In the genomic region with DNA sequence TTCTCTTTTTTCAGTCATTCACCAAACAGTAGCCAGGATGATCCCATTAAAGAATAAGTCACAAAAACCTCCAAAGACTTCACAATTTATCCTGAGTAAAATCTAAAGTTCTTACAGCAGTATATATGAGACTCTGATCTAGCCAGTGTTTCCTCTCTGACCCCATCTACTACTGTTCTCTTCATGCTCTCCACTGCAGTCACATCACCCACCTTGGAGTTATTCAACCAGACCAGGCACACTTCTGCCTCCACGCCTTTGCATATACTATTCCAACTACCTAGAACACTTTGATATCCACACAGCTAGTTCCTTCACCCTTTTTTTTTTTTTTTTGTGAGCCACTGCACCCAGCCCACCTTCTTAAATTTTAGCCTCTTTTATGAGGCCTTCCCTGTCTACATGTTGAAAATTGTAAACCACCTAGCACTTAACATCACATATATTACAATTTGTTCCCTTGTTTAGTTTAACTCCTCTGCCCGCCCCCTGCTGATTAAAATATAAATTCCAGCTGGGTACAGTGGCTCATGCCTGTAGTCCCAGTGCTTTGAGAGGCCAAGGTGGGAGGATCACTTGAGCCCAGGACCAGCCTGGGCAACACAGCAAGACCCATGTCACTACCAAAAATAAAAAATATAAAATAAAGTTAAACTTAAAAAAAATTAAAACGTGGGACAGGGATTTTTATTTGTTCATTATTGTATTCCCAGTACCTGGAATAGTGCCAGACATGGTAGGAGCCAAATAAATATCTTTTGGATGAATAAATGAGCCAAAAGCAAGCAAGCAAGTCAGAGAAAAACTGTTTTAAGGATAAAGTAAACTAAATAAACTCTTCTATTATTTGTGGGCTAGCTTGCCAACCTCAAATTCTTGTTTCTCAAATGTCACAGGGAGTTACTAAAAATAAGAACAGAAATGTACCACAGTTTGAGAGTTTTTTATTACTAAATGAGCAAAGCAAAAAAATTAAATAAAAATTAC, we compare ENCODE assay signal across 3 cellular contexts.
TF ChIP-seq lines count a peak whose summit lies in the region.

No MANE protein-coding gene starts in this region.

TF ChIP-seq in SK-N-SH treated with all-trans-retinoic acid at 6 μM for 48 hours, 23 proteins besides CTCF, POLR2A, EP300 and RAD21 (continues in another document):
- TF ChIP-seq ARNTL (CRISPR knock-in tag; IDR thresholded peaks at IDR 0.05; ENCODE audit: borderline replicate concordance, low read depth): no peak
- no peak for TF ChIP-seq RARB (CRISPR knock-in tag; IDR thresholded peaks at IDR 0.05)
- TF ChIP-seq ZFP30 (CRISPR knock-in tag; IDR thresholded peaks at IDR 0.05): no peak
- no peak for TF ChIP-seq ESRRG (CRISPR knock-in tag; IDR thresholded peaks at IDR 0.05)
- no peak for TF ChIP-seq ISL1 (CRISPR knock-in tag; IDR thresholded peaks at IDR 0.05)
- TF ChIP-seq, protein P1, sequence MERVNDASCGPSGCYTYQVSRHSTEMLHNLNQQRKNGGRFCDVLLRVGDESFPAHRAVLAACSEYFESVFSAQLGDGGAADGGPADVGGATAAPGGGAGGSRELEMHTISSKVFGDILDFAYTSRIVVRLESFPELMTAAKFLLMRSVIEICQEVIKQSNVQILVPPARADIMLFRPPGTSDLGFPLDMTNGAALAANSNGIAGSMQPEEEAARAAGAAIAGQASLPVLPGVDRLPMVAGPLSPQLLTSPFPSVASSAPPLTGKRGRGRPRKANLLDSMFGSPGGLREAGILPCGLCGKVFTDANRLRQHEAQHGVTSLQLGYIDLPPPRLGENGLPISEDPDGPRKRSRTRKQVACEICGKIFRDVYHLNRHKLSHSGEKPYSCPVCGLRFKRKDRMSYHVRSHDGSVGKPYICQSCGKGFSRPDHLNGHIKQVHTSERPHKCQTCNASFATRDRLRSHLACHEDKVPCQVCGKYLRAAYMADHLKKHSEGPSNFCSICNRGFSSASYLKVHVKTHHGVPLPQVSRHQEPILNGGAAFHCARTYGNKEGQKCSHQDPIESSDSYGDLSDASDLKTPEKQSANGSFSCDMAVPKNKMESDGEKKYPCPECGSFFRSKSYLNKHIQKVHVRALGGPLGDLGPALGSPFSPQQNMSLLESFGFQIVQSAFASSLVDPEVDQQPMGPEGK (CRISPR knock-in tag; IDR thresholded peaks at IDR 0.05; ENCODE audit: borderline replicate concordance): no peak
- TF ChIP-seq ZFP3 (CRISPR knock-in tag; IDR thresholded peaks at IDR 0.05): no peak
- no peak for TF ChIP-seq PPARA (CRISPR knock-in tag; IDR thresholded peaks at IDR 0.05; ENCODE audit: borderline replicate concordance)
- no peak for TF ChIP-seq TOX (CRISPR knock-in tag; IDR thresholded peaks at IDR 0.05; ENCODE audit: borderline replicate concordance)
- no peak for TF ChIP-seq BACH2 (CRISPR knock-in tag; IDR thresholded peaks at IDR 0.05; ENCODE audit: borderline replicate concordance)
- TF ChIP-seq CSDC2 (CRISPR knock-in tag; IDR thresholded peaks at IDR 0.05): no peak
- TF ChIP-seq, protein P2, sequence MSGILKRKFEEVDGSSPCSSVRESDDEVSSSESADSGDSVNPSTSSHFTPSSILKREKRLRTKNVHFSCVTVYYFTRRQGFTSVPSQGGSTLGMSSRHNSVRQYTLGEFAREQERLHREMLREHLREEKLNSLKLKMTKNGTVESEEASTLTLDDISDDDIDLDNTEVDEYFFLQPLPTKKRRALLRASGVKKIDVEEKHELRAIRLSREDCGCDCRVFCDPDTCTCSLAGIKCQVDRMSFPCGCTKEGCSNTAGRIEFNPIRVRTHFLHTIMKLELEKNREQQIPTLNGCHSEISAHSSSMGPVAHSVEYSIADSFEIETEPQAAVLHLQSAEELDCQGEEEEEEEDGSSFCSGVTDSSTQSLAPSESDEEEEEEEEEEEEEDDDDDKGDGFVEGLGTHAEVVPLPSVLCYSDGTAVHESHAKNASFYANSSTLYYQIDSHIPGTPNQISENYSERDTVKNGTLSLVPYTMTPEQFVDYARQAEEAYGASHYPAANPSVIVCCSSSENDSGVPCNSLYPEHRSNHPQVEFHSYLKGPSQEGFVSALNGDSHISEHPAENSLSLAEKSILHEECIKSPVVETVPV (CRISPR knock-in tag; IDR thresholded peaks at IDR 0.05): no peak
- no peak for TF ChIP-seq ZC3H10 (CRISPR knock-in tag; IDR thresholded peaks at IDR 0.05)
- TF ChIP-seq, protein P3, sequence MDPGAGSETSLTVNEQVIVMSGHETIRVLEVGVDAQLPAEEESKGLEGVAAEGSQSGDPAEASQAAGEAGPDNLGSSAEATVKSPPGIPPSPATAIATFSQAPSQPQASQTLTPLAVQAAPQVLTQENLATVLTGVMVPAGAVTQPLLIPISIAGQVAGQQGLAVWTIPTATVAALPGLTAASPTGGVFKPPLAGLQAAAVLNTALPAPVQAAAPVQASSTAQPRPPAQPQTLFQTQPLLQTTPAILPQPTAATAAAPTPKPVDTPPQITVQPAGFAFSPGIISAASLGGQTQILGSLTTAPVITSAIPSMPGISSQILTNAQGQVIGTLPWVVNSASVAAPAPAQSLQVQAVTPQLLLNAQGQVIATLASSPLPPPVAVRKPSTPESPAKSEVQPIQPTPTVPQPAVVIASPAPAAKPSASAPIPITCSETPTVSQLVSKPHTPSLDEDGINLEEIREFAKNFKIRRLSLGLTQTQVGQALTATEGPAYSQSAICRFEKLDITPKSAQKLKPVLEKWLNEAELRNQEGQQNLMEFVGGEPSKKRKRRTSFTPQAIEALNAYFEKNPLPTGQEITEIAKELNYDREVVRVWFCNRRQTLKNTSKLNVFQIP (CRISPR knock-in tag; IDR thresholded peaks at IDR 0.05; ENCODE audit: borderline replicate concordance, low read depth): no peak
- TF ChIP-seq SNAI2 (CRISPR knock-in tag; IDR thresholded peaks at IDR 0.05): no peak

TF ChIP-seq in SK-N-SH, 30 proteins besides CTCF, POLR2A, EP300 and RAD21:
- TF ChIP-seq FOSL2 (IDR thresholded peaks at IDR 0.05; ENCODE audit: borderline replicate concordance, low read depth) (no peak), GATA2 (CRISPR knock-in tag; IDR thresholded peaks at IDR 0.05) (no peak), TCF12 (IDR thresholded peaks at IDR 0.05) (no peak), YY1 (IDR thresholded peaks at IDR 0.05; ENCODE audit: low read depth) (no peak), RFX5 (IDR thresholded peaks at IDR 0.05; ENCODE audit: low read length) (no peak), FOXM1 (IDR thresholded peaks at IDR 0.05; ENCODE audit: low read depth) (no peak), ELF1 (IDR thresholded peaks at IDR 0.05) (no peak), TEAD4 (IDR thresholded peaks at IDR 0.05; ENCODE audit: borderline replicate concordance, insufficient read depth) (no peak), FOXJ3 (CRISPR knock-in tag; IDR thresholded peaks at IDR 0.05) (no peak), EZH2phosphoT487 (IDR thresholded peaks at IDR 0.05; ENCODE audit: borderline replicate concordance, low read depth) (no peak), NRF1 (IDR thresholded peaks at IDR 0.05; ENCODE audit: low read depth, low read length) (no peak), CHD2 (IDR thresholded peaks at IDR 0.05; ENCODE audit: low read length, partially characterized antibody) (no peak), RXRA (IDR thresholded peaks at IDR 0.05; ENCODE audit: borderline replicate concordance, low read depth) (no peak), MXI1 (IDR thresholded peaks at IDR 0.05; ENCODE audit: low read depth, low read length) (no peak), MEF2A (IDR thresholded peaks at IDR 0.05; ENCODE audit: borderline replicate concordance, low read depth) (no peak)
- TF ChIP-seq, protein P4, sequence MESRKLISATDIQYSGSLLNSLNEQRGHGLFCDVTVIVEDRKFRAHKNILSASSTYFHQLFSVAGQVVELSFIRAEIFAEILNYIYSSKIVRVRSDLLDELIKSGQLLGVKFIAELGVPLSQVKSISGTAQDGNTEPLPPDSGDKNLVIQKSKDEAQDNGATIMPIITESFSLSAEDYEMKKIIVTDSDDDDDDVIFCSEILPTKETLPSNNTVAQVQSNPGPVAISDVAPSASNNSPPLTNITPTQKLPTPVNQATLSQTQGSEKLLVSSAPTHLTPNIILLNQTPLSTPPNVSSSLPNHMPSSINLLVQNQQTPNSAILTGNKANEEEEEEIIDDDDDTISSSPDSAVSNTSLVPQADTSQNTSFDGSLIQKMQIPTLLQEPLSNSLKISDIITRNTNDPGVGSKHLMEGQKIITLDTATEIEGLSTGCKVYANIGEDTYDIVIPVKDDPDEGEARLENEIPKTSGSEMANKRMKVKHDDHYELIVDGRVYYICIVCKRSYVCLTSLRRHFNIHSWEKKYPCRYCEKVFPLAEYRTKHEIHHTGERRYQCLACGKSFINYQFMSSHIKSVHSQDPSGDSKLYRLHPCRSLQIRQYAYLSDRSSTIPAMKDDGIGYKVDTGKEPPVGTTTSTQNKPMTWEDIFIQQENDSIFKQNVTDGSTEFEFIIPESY (IDR thresholded peaks at IDR 0.05; ENCODE audit: borderline replicate concordance, low read depth): no peak
- TF ChIP-seq, protein P5, sequence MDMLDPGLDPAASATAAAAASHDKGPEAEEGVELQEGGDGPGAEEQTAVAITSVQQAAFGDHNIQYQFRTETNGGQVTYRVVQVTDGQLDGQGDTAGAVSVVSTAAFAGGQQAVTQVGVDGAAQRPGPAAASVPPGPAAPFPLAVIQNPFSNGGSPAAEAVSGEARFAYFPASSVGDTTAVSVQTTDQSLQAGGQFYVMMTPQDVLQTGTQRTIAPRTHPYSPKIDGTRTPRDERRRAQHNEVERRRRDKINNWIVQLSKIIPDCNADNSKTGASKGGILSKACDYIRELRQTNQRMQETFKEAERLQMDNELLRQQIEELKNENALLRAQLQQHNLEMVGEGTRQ (IDR thresholded peaks at IDR 0.05; ENCODE audit: borderline replicate concordance, low read depth, low read length): no peak
- TF ChIP-seq, protein P6, sequence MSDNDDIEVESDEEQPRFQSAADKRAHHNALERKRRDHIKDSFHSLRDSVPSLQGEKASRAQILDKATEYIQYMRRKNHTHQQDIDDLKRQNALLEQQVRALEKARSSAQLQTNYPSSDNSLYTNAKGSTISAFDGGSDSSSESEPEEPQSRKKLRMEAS (IDR thresholded peaks at IDR 0.05; ENCODE audit: low read depth): no peak

TF ChIP-seq in K562, 482 proteins besides CTCF, POLR2A, EP300 and RAD21:
- TF ChIP-seq ZNF121 (CRISPR knock-in tag; conservative IDR thresholded peaks at IDR 0.05) (peak; percentile 60; the same call in 1 of the 2 replicates), CTBP1 (IDR thresholded peaks at IDR 0.05; ENCODE audit: borderline replicate concordance) (no peak), RBM25 (IDR thresholded peaks at IDR 0.05; ENCODE audit: low read depth, low read length, severe bottlenecking) (no peak), NFIC (IDR thresholded peaks at IDR 0.05) (peak; percentile 64)
TF ChIP-seq in K562: peak in this region for 2.
